In the genomic region with DNA sequence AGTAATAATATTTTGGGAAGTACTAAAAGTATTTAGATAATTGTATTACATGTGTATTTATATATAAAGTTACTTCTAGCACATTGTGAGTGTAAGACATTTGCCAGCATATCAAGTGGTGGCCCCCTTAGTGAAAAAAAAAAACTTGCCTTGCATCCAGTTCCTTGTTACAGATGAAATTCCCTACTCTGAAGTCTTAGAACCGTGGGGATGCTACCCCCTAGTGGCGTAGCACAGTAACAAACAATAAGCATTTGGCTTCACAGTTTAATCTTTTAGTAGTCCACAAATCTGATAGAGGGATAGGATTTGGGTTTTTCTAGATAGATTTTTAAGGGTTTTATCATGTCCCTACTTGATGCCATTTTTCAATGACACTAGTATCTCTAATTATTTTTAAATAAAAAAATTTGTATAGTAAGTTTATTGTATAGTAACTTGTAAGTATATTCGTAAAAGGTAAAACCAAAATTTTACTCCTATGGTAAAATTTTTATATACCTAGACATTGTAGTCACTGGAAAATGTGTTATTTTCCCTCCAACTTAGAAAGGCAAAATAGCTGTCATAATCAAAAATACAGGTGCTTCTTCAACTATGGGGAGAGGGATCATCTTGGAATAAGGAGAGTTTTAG, we compare ENCODE assay signal across 1 cellular context.
TF ChIP-seq lines count a peak whose summit lies in the region.

No MANE protein-coding gene starts in this region.

TF ChIP-seq in K562, 482 proteins besides CTCF, POLR2A, EP300 and RAD21 (continued from another document):
- TF ChIP-seq, protein P1, sequence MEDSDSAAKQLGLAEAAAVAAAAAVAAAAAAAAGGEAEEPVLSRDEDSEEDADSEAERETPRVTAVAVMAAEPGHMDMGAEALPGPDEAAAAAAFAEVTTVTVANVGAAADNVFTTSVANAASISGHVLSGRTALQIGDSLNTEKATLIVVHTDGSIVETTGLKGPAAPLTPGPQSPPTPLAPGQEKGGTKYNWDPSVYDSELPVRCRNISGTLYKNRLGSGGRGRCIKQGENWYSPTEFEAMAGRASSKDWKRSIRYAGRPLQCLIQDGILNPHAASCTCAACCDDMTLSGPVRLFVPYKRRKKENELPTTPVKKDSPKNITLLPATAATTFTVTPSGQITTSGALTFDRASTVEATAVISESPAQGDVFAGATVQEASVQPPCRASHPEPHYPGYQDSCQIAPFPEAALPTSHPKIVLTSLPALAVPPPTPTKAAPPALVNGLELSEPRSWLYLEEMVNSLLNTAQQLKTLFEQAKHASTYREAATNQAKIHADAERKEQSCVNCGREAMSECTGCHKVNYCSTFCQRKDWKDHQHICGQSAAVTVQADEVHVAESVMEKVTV (CRISPR knock-in tag; IDR thresholded peaks at IDR 0.05): peak; percentile 62
- TF ChIP-seq POLR2H (tag; IDR thresholded peaks at IDR 0.05; ENCODE audit: low read depth) (0 out of 2 replicates have a peak, but pooled peaks have one; percentile 48), KLF16 (IDR thresholded peaks at IDR 0.05) (0 out of 2 replicates have a peak, but pooled peaks have one; percentile 33), SMC3 (conservative IDR thresholded peaks at IDR 0.05; ENCODE audit: insufficient read depth, low read depth, low read length) (0 out of 2 replicates have a peak, but pooled peaks have one; percentile 22), POLR2AphosphoS5 (IDR thresholded peaks at IDR 0.05; ENCODE audit: control insufficient read depth, insufficient read depth, low read depth, low read length) (peak; percentile 34; the same call in 1 of the 2 replicates), ZEB2 (IDR thresholded peaks at IDR 0.05) (no peak), ZNF384 (IDR thresholded peaks at IDR 0.05; ENCODE audit: low read depth, low read length) (peak; percentile 85)
- TF ChIP-seq, protein P2, sequence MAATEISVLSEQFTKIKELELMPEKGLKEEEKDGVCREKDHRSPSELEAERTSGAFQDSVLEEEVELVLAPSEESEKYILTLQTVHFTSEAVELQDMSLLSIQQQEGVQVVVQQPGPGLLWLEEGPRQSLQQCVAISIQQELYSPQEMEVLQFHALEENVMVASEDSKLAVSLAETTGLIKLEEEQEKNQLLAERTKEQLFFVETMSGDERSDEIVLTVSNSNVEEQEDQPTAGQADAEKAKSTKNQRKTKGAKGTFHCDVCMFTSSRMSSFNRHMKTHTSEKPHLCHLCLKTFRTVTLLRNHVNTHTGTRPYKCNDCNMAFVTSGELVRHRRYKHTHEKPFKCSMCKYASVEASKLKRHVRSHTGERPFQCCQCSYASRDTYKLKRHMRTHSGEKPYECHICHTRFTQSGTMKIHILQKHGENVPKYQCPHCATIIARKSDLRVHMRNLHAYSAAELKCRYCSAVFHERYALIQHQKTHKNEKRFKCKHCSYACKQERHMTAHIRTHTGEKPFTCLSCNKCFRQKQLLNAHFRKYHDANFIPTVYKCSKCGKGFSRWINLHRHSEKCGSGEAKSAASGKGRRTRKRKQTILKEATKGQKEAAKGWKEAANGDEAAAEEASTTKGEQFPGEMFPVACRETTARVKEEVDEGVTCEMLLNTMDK (IDR thresholded peaks at IDR 0.05; ENCODE audit: borderline replicate concordance, insufficient read depth, low read depth, low read length, poor library complexity, severe bottlenecking): peak; percentile 77
- TF ChIP-seq, protein P3, sequence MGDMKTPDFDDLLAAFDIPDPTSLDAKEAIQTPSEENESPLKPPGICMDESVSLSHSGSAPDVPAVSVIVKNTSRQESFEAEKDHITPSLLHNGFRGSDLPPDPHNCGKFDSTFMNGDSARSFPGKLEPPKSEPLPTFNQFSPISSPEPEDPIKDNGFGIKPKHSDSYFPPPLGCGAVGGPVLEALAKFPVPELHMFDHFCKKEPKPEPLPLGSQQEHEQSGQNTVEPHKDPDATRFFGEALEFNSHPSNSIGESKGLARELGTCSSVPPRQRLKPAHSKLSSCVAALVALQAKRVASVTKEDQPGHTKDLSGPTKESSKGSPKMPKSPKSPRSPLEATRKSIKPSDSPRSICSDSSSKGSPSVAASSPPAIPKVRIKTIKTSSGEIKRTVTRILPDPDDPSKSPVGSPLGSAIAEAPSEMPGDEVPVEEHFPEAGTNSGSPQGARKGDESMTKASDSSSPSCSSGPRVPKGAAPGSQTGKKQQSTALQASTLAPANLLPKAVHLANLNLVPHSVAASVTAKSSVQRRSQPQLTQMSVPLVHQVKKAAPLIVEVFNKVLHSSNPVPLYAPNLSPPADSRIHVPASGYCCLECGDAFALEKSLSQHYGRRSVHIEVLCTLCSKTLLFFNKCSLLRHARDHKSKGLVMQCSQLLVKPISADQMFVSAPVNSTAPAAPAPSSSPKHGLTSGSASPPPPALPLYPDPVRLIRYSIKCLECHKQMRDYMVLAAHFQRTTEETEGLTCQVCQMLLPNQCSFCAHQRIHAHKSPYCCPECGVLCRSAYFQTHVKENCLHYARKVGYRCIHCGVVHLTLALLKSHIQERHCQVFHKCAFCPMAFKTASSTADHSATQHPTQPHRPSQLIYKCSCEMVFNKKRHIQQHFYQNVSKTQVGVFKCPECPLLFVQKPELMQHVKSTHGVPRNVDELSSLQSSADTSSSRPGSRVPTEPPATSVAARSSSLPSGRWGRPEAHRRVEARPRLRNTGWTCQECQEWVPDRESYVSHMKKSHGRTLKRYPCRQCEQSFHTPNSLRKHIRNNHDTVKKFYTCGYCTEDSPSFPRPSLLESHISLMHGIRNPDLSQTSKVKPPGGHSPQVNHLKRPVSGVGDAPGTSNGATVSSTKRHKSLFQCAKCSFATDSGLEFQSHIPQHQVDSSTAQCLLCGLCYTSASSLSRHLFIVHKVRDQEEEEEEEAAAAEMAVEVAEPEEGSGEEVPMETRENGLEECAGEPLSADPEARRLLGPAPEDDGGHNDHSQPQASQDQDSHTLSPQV (IDR thresholded peaks at IDR 0.05): 0 out of 2 replicates have a peak, but pooled peaks have one; percentile 23
